ENCODE assay signal across 19 cellular contexts in genomic region chr2:191100216-191100615, GRCh38. TPM values are rescaled to one million over a fixed set of nuclear protein-coding genes. Genes with fewer than 3 reads are reported as not detected.
"Had no signal": no experiment of that assay in that cellular context is flagged by ENCODE, and none has a peak within 500 bp of the region (broad histone marks: within the 10 kb centered on the region; RNA-seq: fewer than 3 reads in every experiment).

No MANE protein-coding gene starts in this region.

- DNase-seq: KBM-7, MV-4-11, NCI-H1048, NCI-H1105, NCI-H1417, NCI-H1436 treated with DMSO at 0.1 percent for 48 hours, NCI-H1694, NCI-H187 treated with DMSO at 0.1 percent for 48 hours, NCI-H2029 treated with DMSO at 0.1 percent for 48 hours, NCI-H2171 treated with DMSO at 0.1 percent for 48 hours, NCI-H345, NCI-H446 treated with DMSO at 0.1 percent for 48 hours, NCI-H510A treated with DMSO at 0.1 percent for 48 hours, NCI-H526, NCI-H774, Right ventricle myocardium superior, RPMI8226, SIG-M5 had no signal

RNA-seq across cellular contexts. Expression of gene STAT4, which starts 50.6 kb away (rescaled TPM):
- total RNA-seq: HT-29 had no signal
